In the genomic region with DNA sequence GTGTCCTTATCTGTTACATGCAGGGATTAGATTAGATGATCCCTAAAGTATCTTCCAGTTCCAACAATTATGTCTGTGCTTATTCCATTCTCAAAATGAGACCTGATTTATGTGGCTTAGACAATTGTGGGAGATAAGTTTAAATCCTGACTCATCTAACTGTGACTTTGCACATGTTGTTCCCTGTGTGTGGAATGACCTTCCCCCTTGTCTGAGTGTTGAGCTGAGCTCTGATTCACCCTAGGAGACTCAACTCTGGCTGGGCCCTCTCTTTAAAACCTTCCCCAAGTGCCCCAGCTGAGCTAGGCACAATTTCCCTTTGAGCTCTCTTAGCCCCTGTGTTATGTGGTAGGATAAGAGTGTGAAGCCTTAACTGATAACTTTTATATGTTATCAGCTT, we compare ENCODE assay signal across 1 cellular context.
TF ChIP-seq lines count a peak whose summit lies in the region.

No MANE protein-coding gene starts in this region.

TF ChIP-seq in K562, 482 proteins besides CTCF, POLR2A, EP300 and RAD21 (continued from another document and continues in another):
- no peak for TF ChIP-seq ZBTB26 (CRISPR knock-in tag; IDR thresholded peaks at IDR 0.05)
- no peak for TF ChIP-seq ZKSCAN8 (CRISPR knock-in tag; IDR thresholded peaks at IDR 0.05)
- peak; percentile 33; the same call in 1 of the 2 replicates for TF ChIP-seq NCOR1 (IDR thresholded peaks at IDR 0.05)
- no peak for TF ChIP-seq WHSC1 (IDR thresholded peaks at IDR 0.05; ENCODE audit: low read length)
- TF ChIP-seq CUX1 (CRISPR knock-in tag; IDR thresholded peaks at IDR 0.05) = no peak
- TF ChIP-seq ZNF324 (CRISPR knock-in tag; IDR thresholded peaks at IDR 0.05) = no peak
- TF ChIP-seq XRCC5 (IDR thresholded peaks at IDR 0.05; ENCODE audit: low read depth, low read length) = no peak
- TF ChIP-seq DPF2 (IDR thresholded peaks at IDR 0.05) = peak; percentile 76
- no peak for TF ChIP-seq PCBP1 (IDR thresholded peaks at IDR 0.05; ENCODE audit: low read depth, low read length, poor library complexity, severe bottlenecking)
- TF ChIP-seq MED1 (CRISPR knock-in tag; IDR thresholded peaks at IDR 0.05; ENCODE audit: borderline replicate concordance) = no peak
- no peak for TF ChIP-seq REST (CRISPR knock-in tag; IDR thresholded peaks at IDR 0.05; ENCODE audit: low read depth)
- TF ChIP-seq, protein P1, sequence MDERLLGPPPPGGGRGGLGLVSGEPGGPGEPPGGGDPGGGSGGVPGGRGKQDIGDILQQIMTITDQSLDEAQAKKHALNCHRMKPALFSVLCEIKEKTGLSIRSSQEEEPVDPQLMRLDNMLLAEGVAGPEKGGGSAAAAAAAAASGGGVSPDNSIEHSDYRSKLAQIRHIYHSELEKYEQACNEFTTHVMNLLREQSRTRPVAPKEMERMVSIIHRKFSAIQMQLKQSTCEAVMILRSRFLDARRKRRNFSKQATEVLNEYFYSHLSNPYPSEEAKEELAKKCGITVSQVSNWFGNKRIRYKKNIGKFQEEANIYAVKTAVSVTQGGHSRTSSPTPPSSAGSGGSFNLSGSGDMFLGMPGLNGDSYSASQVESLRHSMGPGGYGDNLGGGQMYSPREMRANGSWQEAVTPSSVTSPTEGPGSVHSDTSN (CRISPR knock-in tag; IDR thresholded peaks at IDR 0.05; ENCODE audit: low read depth) = no peak
- TF ChIP-seq, protein P1 (tag; conservative IDR thresholded peaks at IDR 0.05; ENCODE audit: low read depth) = peak; percentile 78
- TF ChIP-seq, protein P2, sequence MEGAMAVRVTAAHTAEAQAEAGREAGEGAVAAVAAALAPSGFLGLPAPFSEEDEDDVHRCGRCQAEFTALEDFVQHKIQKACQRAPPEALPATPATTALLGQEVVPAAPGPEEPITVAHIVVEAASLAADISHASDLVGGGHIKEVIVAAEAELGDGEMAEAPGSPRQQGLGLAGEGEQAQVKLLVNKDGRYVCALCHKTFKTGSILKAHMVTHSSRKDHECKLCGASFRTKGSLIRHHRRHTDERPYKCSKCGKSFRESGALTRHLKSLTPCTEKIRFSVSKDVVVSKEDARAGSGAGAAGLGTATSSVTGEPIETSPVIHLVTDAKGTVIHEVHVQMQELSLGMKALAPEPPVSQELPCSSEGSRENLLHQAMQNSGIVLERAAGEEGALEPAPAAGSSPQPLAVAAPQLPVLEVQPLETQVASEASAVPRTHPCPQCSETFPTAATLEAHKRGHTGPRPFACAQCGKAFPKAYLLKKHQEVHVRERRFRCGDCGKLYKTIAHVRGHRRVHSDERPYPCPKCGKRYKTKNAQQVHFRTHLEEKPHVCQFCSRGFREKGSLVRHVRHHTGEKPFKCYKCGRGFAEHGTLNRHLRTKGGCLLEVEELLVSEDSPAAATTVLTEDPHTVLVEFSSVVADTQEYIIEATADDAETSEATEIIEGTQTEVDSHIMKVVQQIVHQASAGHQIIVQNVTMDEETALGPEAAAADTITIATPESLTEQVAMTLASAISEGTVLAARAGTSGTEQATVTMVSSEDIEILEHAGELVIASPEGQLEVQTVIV (CRISPR knock-in tag; IDR thresholded peaks at IDR 0.05; ENCODE audit: borderline replicate concordance) = no peak
- no peak for TF ChIP-seq SIRT6 (IDR thresholded peaks at IDR 0.05; ENCODE audit: low read depth, low read length)
- 0 out of 2 replicates have a peak, but pooled peaks have one; percentile 15 for TF ChIP-seq HDAC2 (IDR thresholded peaks at IDR 0.05)
- no peak for TF ChIP-seq HDAC8 (tag; IDR thresholded peaks at IDR 0.05)
- TF ChIP-seq EHMT2 (IDR thresholded peaks at IDR 0.05) = no peak
- TF ChIP-seq NEUROD1 (IDR thresholded peaks at IDR 0.05; ENCODE audit: borderline replicate concordance, low read depth, low read length, partially characterized antibody) = peak; percentile 10
- TF ChIP-seq CSDE1 (IDR thresholded peaks at IDR 0.05) = no peak
- TF ChIP-seq ATF1 (CRISPR knock-in tag; IDR thresholded peaks at IDR 0.05) = no peak
- no peak for TF ChIP-seq ATF1 (tag; IDR thresholded peaks at IDR 0.05)
- peak; percentile 27; the same call in 1 of the 2 replicates for TF ChIP-seq MTA1 (IDR thresholded peaks at IDR 0.05; ENCODE audit: borderline replicate concordance)
- no peak for TF ChIP-seq ILK (tag; IDR thresholded peaks at IDR 0.05; ENCODE audit: borderline replicate concordance, low read depth)
- TF ChIP-seq SMARCE1 (IDR thresholded peaks at IDR 0.05) = peak; percentile 81; the same call in 1 of the 2 replicates
- TF ChIP-seq TAL1 (IDR thresholded peaks at IDR 0.05) = peak; percentile 50
- TF ChIP-seq JUN (IDR thresholded peaks at IDR 0.05; ENCODE audit: borderline replicate concordance, low read depth, low read length) = peak; percentile 76; the same call in 1 of the 2 replicates
- TF ChIP-seq JUN (CRISPR knock-in tag; IDR thresholded peaks at IDR 0.05; ENCODE audit: borderline replicate concordance) = no peak
- peak; percentile 75 for TF ChIP-seq ATF3 (IDR thresholded peaks at IDR 0.05)
- TF ChIP-seq ATF3 (CRISPR knock-in tag; conservative IDR thresholded peaks at IDR 0.05) = no peak
- TF ChIP-seq HDAC1 (IDR thresholded peaks at IDR 0.05) = peak in 1 of 2 experiments; percentile 36; a peak in 1 of 4 replicates
- TF ChIP-seq AFF1 (IDR thresholded peaks at IDR 0.05; ENCODE audit: low read depth in 1 of 2, partially characterized antibody in 2 of 2) = no peak
- peak; percentile 41; the same call in 1 of the 2 replicates for TF ChIP-seq FOXM1 (IDR thresholded peaks at IDR 0.05; ENCODE audit: low read depth)
- TF ChIP-seq FOXM1 (CRISPR knock-in tag; IDR thresholded peaks at IDR 0.05; ENCODE audit: low read depth) = no peak
- TF ChIP-seq NR1H2 (CRISPR knock-in tag; IDR thresholded peaks at IDR 0.05) = no peak
- peak in 1 of 2 experiments; percentile 95; a peak in 2 of 4 replicates for TF ChIP-seq RCOR1 (IDR thresholded peaks at IDR 0.05; ENCODE audit: borderline replicate concordance in 1 of 2, low read depth in 2 of 2, low read length in 2 of 2)
